1 cellular context compared by ENCODE assay signal in genomic region chr22:49966716-49967332, GRCh38.
TF ChIP-seq lines count a peak whose summit lies in the region.

No MANE protein-coding gene starts in this region.

TF ChIP-seq in HepG2, 621 proteins besides CTCF, POLR2A, EP300 and RAD21 (continued from another document and continues in another):
- TF ChIP-seq, protein P1, sequence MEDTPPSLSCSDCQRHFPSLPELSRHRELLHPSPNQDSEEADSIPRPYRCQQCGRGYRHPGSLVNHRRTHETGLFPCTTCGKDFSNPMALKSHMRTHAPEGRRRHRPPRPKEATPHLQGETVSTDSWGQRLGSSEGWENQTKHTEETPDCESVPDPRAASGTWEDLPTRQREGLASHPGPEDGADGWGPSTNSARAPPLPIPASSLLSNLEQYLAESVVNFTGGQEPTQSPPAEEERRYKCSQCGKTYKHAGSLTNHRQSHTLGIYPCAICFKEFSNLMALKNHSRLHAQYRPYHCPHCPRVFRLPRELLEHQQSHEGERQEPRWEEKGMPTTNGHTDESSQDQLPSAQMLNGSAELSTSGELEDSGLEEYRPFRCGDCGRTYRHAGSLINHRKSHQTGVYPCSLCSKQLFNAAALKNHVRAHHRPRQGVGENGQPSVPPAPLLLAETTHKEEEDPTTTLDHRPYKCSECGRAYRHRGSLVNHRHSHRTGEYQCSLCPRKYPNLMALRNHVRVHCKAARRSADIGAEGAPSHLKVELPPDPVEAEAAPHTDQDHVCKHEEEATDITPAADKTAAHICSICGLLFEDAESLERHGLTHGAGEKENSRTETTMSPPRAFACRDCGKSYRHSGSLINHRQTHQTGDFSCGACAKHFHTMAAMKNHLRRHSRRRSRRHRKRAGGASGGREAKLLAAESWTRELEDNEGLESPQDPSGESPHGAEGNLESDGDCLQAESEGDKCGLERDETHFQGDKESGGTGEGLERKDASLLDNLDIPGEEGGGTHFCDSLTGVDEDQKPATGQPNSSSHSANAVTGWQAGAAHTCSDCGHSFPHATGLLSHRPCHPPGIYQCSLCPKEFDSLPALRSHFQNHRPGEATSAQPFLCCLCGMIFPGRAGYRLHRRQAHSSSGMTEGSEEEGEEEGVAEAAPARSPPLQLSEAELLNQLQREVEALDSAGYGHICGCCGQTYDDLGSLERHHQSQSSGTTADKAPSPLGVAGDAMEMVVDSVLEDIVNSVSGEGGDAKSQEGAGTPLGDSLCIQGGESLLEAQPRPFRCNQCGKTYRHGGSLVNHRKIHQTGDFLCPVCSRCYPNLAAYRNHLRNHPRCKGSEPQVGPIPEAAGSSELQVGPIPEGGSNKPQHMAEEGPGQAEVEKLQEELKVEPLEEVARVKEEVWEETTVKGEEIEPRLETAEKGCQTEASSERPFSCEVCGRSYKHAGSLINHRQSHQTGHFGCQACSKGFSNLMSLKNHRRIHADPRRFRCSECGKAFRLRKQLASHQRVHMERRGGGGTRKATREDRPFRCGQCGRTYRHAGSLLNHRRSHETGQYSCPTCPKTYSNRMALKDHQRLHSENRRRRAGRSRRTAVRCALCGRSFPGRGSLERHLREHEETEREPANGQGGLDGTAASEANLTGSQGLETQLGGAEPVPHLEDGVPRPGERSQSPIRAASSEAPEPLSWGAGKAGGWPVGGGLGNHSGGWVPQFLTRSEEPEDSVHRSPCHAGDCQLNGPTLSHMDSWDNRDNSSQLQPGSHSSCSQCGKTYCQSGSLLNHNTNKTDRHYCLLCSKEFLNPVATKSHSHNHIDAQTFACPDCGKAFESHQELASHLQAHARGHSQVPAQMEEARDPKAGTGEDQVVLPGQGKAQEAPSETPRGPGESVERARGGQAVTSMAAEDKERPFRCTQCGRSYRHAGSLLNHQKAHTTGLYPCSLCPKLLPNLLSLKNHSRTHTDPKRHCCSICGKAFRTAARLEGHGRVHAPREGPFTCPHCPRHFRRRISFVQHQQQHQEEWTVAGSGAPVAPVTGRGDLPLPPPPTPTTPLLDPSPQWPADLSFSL (CRISPR knock-in tag; IDR thresholded peaks at IDR 0.05) = no peak
- TF ChIP-seq FOXJ3 (CRISPR knock-in tag; IDR thresholded peaks at IDR 0.05; ENCODE audit: borderline replicate concordance) (no peak; the same call in 1 of the 2 replicates), CHD2 (IDR thresholded peaks at IDR 0.05; ENCODE audit: low read depth, low read length) (no peak), ATM (IDR thresholded peaks at IDR 0.05; ENCODE audit: borderline replicate concordance) (no peak), MED1 (CRISPR knock-in tag; IDR thresholded peaks at IDR 0.05) (peak; percentile 70), NAIF1 (CRISPR knock-in tag; IDR thresholded peaks at IDR 0.05; ENCODE audit: borderline replicate concordance) (no peak), SAP130 (CRISPR knock-in tag; IDR thresholded peaks at IDR 0.05; ENCODE audit: low read depth) (no peak; the same call in none of the 2 replicates), TRIM22 (IDR thresholded peaks at IDR 0.05) (no peak), HOXA5 (CRISPR knock-in tag; IDR thresholded peaks at IDR 0.05) (0 out of 2 replicates have a peak, but pooled peaks have one; percentile 30), ZNF879 (CRISPR knock-in tag; IDR thresholded peaks at IDR 0.05) (no peak), ZNF124 (CRISPR knock-in tag; IDR thresholded peaks at IDR 0.05) (no peak), ZNF33A (CRISPR knock-in tag; IDR thresholded peaks at IDR 0.05; ENCODE audit: borderline replicate concordance) (no peak; the same call in 1 of the 2 replicates), ZNF12 (CRISPR knock-in tag; IDR thresholded peaks at IDR 0.05) (0 out of 2 replicates have a peak, but pooled peaks have one; percentile 31), ATAD3A (CRISPR knock-in tag; IDR thresholded peaks at IDR 0.05) (no peak), IKZF5 (CRISPR knock-in tag; IDR thresholded peaks at IDR 0.05) (no peak; the same call in 1 of the 2 replicates), KDM1A (CRISPR knock-in tag; IDR thresholded peaks at IDR 0.05) (no peak), ZSCAN22 (CRISPR knock-in tag; IDR thresholded peaks at IDR 0.05) (no peak), PHF8 (CRISPR knock-in tag; IDR thresholded peaks at IDR 0.05) (no peak; the same call in 1 of the 2 replicates), SETDB1 (CRISPR knock-in tag; IDR thresholded peaks at IDR 0.05; ENCODE audit: borderline replicate concordance) (no peak), BRD4 (CRISPR knock-in tag; IDR thresholded peaks at IDR 0.05) (0 out of 2 replicates have a peak, but pooled peaks have one; percentile 40), ZNF431 (CRISPR knock-in tag; IDR thresholded peaks at IDR 0.05; ENCODE audit: borderline replicate concordance, low read depth) (no peak), AGO1 (IDR thresholded peaks at IDR 0.05; ENCODE audit: low read depth, low read length, poor library complexity, severe bottlenecking) (peak; percentile 6), ZBTB38 (CRISPR knock-in tag; IDR thresholded peaks at IDR 0.05) (0 out of 2 replicates have a peak, but pooled peaks have one; percentile 18), ZNF34 (CRISPR knock-in tag; IDR thresholded peaks at IDR 0.05; ENCODE audit: borderline replicate concordance) (no peak), HNF4G (IDR thresholded peaks at IDR 0.05; ENCODE audit: borderline replicate concordance, low read depth, low read length) (0 out of 2 replicates have a peak, but pooled peaks have one; percentile 22), HNF4G (CRISPR knock-in tag; IDR thresholded peaks at IDR 0.05; ENCODE audit: borderline replicate concordance, low read depth) (no peak; the same call in 1 of the 2 replicates), DR1 (CRISPR knock-in tag; IDR thresholded peaks at IDR 0.05) (no peak; the same call in 1 of the 2 replicates), HHEX (CRISPR knock-in tag; IDR thresholded peaks at IDR 0.05) (no peak)
- TF ChIP-seq, protein P2, sequence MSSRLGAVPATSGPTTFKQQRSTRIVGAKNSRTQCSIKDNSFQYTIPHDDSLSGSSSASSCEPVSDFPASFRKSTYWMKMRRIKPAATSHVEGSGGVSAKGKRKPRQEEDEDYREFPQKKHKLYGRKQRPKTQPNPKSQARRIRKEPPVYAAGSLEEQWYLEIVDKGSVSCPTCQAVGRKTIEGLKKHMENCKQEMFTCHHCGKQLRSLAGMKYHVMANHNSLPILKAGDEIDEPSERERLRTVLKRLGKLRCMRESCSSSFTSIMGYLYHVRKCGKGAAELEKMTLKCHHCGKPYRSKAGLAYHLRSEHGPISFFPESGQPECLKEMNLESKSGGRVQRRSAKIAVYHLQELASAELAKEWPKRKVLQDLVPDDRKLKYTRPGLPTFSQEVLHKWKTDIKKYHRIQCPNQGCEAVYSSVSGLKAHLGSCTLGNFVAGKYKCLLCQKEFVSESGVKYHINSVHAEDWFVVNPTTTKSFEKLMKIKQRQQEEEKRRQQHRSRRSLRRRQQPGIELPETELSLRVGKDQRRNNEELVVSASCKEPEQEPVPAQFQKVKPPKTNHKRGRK (CRISPR knock-in tag; IDR thresholded peaks at IDR 0.05) = no peak
- TF ChIP-seq, protein P3, sequence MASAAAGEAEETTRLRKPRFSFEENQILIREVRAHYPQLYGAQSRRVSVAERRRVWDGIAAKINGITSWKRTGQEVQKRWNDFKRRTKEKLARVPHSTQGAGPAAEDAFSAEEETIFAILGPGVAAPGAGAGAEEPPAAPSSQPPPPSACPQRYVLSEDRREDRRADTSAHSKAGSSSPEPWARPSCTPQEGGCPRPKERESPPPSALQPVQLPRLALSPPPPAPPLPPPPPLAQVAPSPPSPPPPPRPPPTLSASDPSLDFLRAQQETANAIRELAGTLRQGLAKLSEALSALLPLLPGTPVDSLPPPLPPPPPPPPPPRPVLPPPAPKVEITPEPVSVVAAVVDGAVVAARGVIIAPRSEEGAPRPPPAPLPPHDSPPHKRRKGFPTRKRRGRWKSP (CRISPR knock-in tag; IDR thresholded peaks at IDR 0.05) = 0 out of 2 replicates have a peak, but pooled peaks have one; percentile 12
- TF ChIP-seq, protein P4, sequence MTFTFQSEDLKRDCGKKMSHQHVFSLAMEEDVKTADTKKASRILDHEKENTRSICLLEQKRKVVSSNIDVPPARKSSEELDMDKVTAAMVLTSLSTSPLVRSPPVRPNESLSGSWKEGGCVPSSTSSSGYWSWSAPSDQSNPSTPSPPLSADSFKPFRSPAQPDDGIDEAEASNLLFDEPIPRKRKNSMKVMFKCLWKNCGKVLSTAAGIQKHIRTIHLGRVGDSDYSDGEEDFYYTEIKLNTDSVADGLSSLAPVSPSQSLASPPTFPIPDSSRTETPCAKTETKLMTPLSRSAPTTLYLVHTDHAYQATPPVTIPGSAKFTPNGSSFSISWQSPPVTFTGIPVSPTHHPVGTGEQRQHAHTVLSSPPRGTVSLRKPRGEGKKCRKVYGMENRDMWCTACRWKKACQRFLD (CRISPR knock-in tag; IDR thresholded peaks at IDR 0.05; ENCODE audit: borderline replicate concordance) = peak; percentile 29; the same call in 1 of the 2 replicates
- TF ChIP-seq, protein P5, sequence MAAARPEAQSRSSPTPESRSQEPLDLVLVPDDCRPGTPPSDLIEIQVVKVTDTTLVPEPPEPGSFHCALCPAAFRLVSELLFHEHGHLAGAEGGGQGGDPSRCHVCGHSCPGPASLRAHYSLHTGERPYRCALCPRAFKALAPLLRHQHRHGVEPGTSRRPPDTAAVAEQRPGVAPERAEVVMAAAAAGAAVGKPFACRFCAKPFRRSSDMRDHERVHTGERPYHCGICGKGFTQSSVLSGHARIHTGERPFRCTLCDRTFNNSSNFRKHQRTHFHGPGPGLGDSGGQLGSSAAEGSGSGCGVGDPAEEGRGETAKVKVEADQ (CRISPR knock-in tag; IDR thresholded peaks at IDR 0.05; ENCODE audit: borderline replicate concordance) = no peak
- TF ChIP-seq, protein P6, sequence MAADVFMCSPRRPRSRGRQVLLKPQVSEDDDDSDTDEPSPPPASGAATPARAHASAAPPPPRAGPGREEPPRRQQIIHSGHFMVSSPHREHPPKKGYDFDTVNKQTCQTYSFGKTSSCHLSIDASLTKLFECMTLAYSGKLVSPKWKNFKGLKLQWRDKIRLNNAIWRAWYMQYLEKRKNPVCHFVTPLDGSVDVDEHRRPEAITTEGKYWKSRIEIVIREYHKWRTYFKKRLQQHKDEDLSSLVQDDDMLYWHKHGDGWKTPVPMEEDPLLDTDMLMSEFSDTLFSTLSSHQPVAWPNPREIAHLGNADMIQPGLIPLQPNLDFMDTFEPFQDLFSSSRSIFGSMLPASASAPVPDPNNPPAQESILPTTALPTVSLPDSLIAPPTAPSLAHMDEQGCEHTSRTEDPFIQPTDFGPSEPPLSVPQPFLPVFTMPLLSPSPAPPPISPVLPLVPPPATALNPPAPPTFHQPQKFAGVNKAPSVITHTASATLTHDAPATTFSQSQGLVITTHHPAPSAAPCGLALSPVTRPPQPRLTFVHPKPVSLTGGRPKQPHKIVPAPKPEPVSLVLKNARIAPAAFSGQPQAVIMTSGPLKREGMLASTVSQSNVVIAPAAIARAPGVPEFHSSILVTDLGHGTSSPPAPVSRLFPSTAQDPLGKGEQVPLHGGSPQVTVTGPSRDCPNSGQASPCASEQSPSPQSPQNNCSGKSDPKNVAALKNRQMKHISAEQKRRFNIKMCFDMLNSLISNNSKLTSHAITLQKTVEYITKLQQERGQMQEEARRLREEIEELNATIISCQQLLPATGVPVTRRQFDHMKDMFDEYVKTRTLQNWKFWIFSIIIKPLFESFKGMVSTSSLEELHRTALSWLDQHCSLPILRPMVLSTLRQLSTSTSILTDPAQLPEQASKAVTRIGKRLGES (CRISPR knock-in tag; IDR thresholded peaks at IDR 0.05; ENCODE audit: borderline replicate concordance) = no peak
- TF ChIP-seq, protein P7, sequence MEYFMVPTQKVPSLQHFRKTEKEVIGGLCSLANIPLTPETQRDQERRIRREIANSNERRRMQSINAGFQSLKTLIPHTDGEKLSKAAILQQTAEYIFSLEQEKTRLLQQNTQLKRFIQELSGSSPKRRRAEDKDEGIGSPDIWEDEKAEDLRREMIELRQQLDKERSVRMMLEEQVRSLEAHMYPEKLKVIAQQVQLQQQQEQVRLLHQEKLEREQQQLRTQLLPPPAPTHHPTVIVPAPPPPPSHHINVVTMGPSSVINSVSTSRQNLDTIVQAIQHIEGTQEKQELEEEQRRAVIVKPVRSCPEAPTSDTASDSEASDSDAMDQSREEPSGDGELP (IDR thresholded peaks at IDR 0.05; ENCODE audit: borderline replicate concordance, low read depth) = no peak
